Comparison of ENCODE assay signal across 8 cellular contexts in the genomic region with DNA sequence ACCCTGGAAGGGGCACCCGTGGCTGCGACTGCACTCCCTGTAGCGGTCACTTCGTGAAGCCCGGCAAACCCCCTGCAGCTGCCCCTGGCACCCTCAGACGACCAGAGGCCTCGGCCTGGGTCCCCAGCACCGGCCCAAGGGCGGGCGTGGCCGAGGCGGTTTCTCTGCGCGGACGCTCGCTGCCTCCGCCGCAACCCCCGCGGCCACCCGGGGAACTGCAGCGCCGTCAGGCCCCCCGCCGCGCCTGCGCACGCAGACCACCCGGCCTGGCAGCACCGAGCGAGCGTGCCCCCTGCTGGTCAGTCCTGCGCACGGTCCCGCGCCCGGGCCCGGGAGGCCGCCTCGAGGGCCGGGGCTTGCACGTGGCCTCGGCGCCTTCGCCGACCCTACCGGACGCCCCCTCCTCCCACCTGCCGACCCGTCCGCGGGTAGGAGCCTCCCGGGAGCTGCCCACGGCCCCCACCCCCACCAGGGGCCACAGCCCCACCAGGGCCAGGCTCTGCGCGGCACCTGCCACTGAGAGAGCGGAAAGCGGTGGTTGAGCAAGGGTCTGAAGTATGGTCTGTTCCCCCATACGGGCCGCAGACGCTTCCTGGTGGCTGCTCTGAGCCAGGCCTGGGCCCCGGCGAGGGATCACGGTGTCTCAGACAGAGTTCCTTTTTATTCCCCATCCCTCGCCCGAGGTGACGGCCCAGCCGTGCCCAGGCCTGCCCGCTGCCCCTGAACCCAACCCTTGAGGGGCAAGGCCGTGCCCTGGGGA. TPM values are rescaled to one million over a fixed set of nuclear protein-coding genes. Genes with fewer than 3 reads are reported as not detected.
DNase-seq lines count a peak whose midpoint lies in the region; ATAC-seq and TF ChIP-seq lines count a peak whose summit lies in the region.

No MANE protein-coding gene starts in this region.

- DNase-seq in AG08396 (ENCODE audit: low spot score): peak; percentile 99
- DNase-seq in NCI-H2227 (lab: John Stamatoyannopoulos, UW; ENCODE audit: unreplicated experiment): peak; percentile 94
- peak; percentile 91 for DNase-seq in activated CD4-positive, alpha-beta T cell treated with anti-CD3 and anti-CD28 coated beads for 1 hour
- DNase-seq in chondrocyte (ENCODE audit: low spot score): peak; percentile 96
- peak; percentile 94 for DNase-seq in left kidney (ENCODE audit: low read depth, low spot score)
- DNase-seq in stimulated activated CD4-positive, alpha-beta T cell treated with anti-CD3 and anti-CD28 coated beads, Interleukin-1b, Interleukin-23, amount 100 ng/mL, for 24 hours (ENCODE audit: low read depth in 4 of 4, low spot score in 1 of 4): peak; percentile 88 to 97 (median 92)

- H3K27me3 Mint-ChIP-seq in chondrocyte (ENCODE audit: low read depth): no peaks in the 10 kb centered on the region

- ATAC-seq in GM18867 (IDR thresholded peaks at IDR 0.05; ENCODE audit: unreplicated experiment) (peak; percentile 81), HG03135 (IDR thresholded peaks at IDR 0.05; ENCODE audit: unreplicated experiment) (peak; percentile 77)

- peak overlapping the region; percentile 65 for H3K4me3 Mint-ChIP-seq in chondrocyte (ENCODE audit: unreplicated experiment)

- peaks cover 3% of the 10 kb centered on the region for H3K4me1 Mint-ChIP-seq in chondrocyte (ENCODE audit: low read depth)

- H3K36me3 Mint-ChIP-seq in chondrocyte (ENCODE audit: low read depth): no peaks in the 10 kb centered on the region

- peak; percentile 97 for TF ChIP-seq CTCF in chondrocyte (IDR thresholded peaks at IDR 0.05)

- H3K27ac Mint-ChIP-seq in chondrocyte (ENCODE audit: unreplicated experiment): no peak overlapping the region

- no peaks in the 10 kb centered on the region for H3K9me3 Mint-ChIP-seq in chondrocyte (ENCODE audit: low read depth)

RNA-seq across cellular contexts. Expression of a gene that starts 11.5 kb away (rescaled TPM):
- not detected in 3 replicates for total RNA-seq in chondrocyte

RNA-seq across cellular contexts. Expression of a gene that starts 13.2 kb away (rescaled TPM):
- total RNA-seq in chondrocyte: 18.3 to 19.1 TPM (median 18.8 TPM) in 3 replicates

RNA-seq across cellular contexts. Expression of a gene that starts 24.7 kb away (rescaled TPM):
- not detected in 3 replicates for total RNA-seq in chondrocyte

RNA-seq across cellular contexts. Expression of a gene that starts 29.6 kb away (rescaled TPM):
- 97.9 to 131 TPM (median 110 TPM) in 3 replicates for total RNA-seq in chondrocyte

RNA-seq across cellular contexts. Expression of a gene that starts 34.9 kb away (rescaled TPM):
- total RNA-seq in chondrocyte: 1,605 to 1,878 TPM (median 1,662 TPM) in 3 replicates

Comparison
In these comparisons a context has a peak if more than half of its experiments do, and no peak if none do; other contexts are left out.
1. Peak in every context shown above with its lines: DNase-seq and ATAC-seq.